8 cellular contexts compared by ENCODE assay signal in the genomic region with DNA sequence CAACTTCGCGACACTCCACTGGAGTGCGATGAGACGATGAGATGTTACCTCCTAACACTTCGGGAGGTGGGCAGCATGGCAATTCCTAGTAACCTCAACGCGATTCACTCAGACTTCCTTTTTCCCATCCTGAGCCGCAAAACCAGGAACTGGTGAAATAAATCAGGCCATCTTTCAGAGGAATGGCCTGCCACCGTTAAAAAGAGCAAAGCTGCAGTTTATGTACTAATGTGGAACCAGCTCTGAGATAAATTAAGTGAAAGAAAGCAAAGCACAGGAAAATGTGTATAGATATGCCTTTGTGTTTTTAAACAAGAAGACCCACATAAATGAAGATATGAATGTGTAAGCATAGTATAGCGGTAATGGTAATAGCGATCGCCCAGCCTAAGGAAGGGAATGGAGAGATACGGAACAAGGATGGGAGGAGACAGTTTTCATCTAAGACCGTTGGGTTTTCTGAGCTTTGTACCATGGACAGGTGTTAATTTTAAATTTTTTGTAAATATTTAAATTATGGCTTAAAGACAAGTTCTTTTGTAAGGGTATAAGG. TPM values are rescaled to one million over a fixed set of nuclear protein-coding genes. Genes with fewer than 3 reads are reported as not detected.
DNase-seq lines count a peak whose midpoint lies in the region; ATAC-seq and TF ChIP-seq lines count a peak whose summit lies in the region.

No MANE protein-coding gene starts in this region.

- H3K4me3 ChIP-seq in KMS-11 (IDR thresholded peaks at IDR 0.05; ENCODE audit: insufficient read depth, low read depth, low read length), result peak overlapping the region; percentile 94
- H3K4me3 ChIP-seq in kidney epithelial cell (ENCODE audit: low read depth, low read length), result peak overlapping the region; percentile 93

- H3K4me1 ChIP-seq in KMS-11 (ENCODE audit: low read depth, poor library complexity, severe bottlenecking), result peaks cover 3% of the 10 kb centered on the region

- H3K27ac ChIP-seq in KMS-11, result peak overlapping the region; percentile 96
- H3K27ac ChIP-seq in substantia nigra (ENCODE audit: low read depth, low read length, poor library complexity, severe bottlenecking), result peak overlapping the region; percentile 95

- peak overlapping the region; percentile 98 for H3K9ac ChIP-seq in KMS-11

- no peak for ATAC-seq in activated naive CD8-positive, alpha-beta T cell treated with anti-CD3 and anti-CD28 coated beads, Interleukin-2, amount 10 ng/mL, durations not matched to agents 7 days and 5 days (ENCODE audit: low read depth)
- ATAC-seq in HG03342 (IDR thresholded peaks at IDR 0.05; ENCODE audit: unreplicated experiment) (no peak), HG02885 (IDR thresholded peaks at IDR 0.05; ENCODE audit: poor library complexity, unreplicated experiment) (no peak)

- peaks cover 5% of the 10 kb centered on the region for H3K4me1 Mint-ChIP-seq in activated naive CD8-positive, alpha-beta T cell treated with anti-CD3 and anti-CD28 coated beads, Interleukin-2, amount 10 ng/mL, durations not matched to agents 7 days and 5 days

- H3K36me3 ChIP-seq in KMS-11 (ENCODE audit: insufficient read depth) (no peaks in the 10 kb centered on the region), kidney epithelial cell (ENCODE audit: control insufficient read depth, insufficient read depth, low read length) (no peaks in the 10 kb centered on the region)

- no peaks in the 10 kb centered on the region for H3K79me2 ChIP-seq in KMS-11 (ENCODE audit: insufficient read depth, low read depth)

- TF ChIP-seq CTCF in KMS-11 (conservative IDR thresholded peaks at IDR 0.05; ENCODE audit: low read depth, low read length), result no peak
- TF ChIP-seq CTCF in kidney epithelial cell (IDR thresholded peaks at IDR 0.05; ENCODE audit: insufficient read depth, low read length, poor library complexity, severe bottlenecking), result no peak

- POLR2A ChIA-PET in activated naive CD8-positive, alpha-beta T cell treated with anti-CD3 and anti-CD28 coated beads, Interleukin-2, amount 10 ng/mL, durations not matched to agents 7 days and 5 days (lab: Charles Lee), result interaction anchor here (0.8 to 2.4 kb wide), 12 partner anchors 31 to 635 kb away, joined by 3 to 14 read pairs (median 5); a partner anchor contains a TSS

- H3K27me3 ChIP-seq in KMS-11 (ENCODE audit: insufficient read depth, low read depth) (no peaks in the 10 kb centered on the region), kidney epithelial cell (ENCODE audit: control insufficient read depth, insufficient read depth, low read length) (no peaks in the 10 kb centered on the region)

- peak overlapping the region; percentile 84 for H3K4me3 Mint-ChIP-seq in activated naive CD8-positive, alpha-beta T cell treated with anti-CD3 and anti-CD28 coated beads, Interleukin-2, amount 10 ng/mL, durations not matched to agents 7 days and 5 days

- peaks cover 2% of the 10 kb centered on the region for H3K27me3 Mint-ChIP-seq in activated naive CD8-positive, alpha-beta T cell treated with anti-CD3 and anti-CD28 coated beads, Interleukin-2, amount 10 ng/mL, durations not matched to agents 7 days and 5 days

- DNase-seq in CMK (ENCODE audit: low read depth), result peak; percentile 60
- DNase-seq in activated naive CD8-positive, alpha-beta T cell treated with anti-CD3 and anti-CD28 coated beads, Interleukin-2, amount 10 ng/mL, durations not matched to agents 7 days and 5 days, result no peak
- DNase-seq in kidney epithelial cell (ENCODE audit: low read depth), result no peak
- peak in 2 of 49 donors; percentile 25 to 79 for DNase-seq in substantia nigra (lab: John Stamatoyannopoulos, UW)
- no peak for DNase-seq in epidermal melanocyte (ENCODE audit: insufficient read length, low spot score)

- H3K9me3 Mint-ChIP-seq in activated naive CD8-positive, alpha-beta T cell treated with anti-CD3 and anti-CD28 coated beads, Interleukin-2, amount 10 ng/mL, durations not matched to agents 7 days and 5 days, result no peaks in the 10 kb centered on the region

- peaks cover 2% of the 10 kb centered on the region for H3K36me3 Mint-ChIP-seq in activated naive CD8-positive, alpha-beta T cell treated with anti-CD3 and anti-CD28 coated beads, Interleukin-2, amount 10 ng/mL, durations not matched to agents 7 days and 5 days

- no peaks in the 10 kb centered on the region for H4K20me1 ChIP-seq in KMS-11 (ENCODE audit: insufficient read depth)

- peak overlapping the region; percentile 90 for H3K4me2 ChIP-seq in KMS-11

- peak overlapping the region; percentile 89 for H3K27ac Mint-ChIP-seq in activated naive CD8-positive, alpha-beta T cell treated with anti-CD3 and anti-CD28 coated beads, Interleukin-2, amount 10 ng/mL, durations not matched to agents 7 days and 5 days

- H2AFZ ChIP-seq in KMS-11 (ENCODE audit: low read depth), result peak overlapping the region; percentile 87

RNA-seq across cellular contexts. Expression of a gene that starts 30.7 kb away (rescaled TPM):
- total RNA-seq in activated naive CD8-positive, alpha-beta T cell treated with anti-CD3 and anti-CD28 coated beads, Interleukin-2, amount 10 ng/mL, durations not matched to agents 7 days and 5 days, result 100 to 1,000 TPM; 117 to 118 TPM
- total RNA-seq in kidney epithelial cell, result 348 and 362 TPM in 2 replicates

RNA-seq across cellular contexts. Expression of a gene that starts 44.6 kb away (rescaled TPM):
- 100 to 1,000 TPM; 197 to 199 TPM for total RNA-seq in activated naive CD8-positive, alpha-beta T cell treated with anti-CD3 and anti-CD28 coated beads, Interleukin-2, amount 10 ng/mL, durations not matched to agents 7 days and 5 days
- 111 and 114 TPM in 2 replicates for total RNA-seq in kidney epithelial cell
